ENCODE assay signal across 22 cellular contexts in genomic region chr16:56817056-56817455, GRCh38. TPM values are rescaled to one million over a fixed set of nuclear protein-coding genes. Genes with fewer than 3 reads are reported as not detected.
"Had no signal": no experiment of that assay in that cellular context is flagged by ENCODE, and none has a peak within 500 bp of the region (broad histone marks: within the 10 kb centered on the region; RNA-seq: fewer than 3 reads in every experiment).

No MANE protein-coding gene starts in this region.

- H3K4me1 ChIP-seq: right lobe of liver, upper lobe of right lung had no signal

- H3K4me2 ChIP-seq: hepatocyte, smooth muscle cell had no signal

- H2AFZ ChIP-seq: hepatocyte had no signal

- DNase-seq: islet precursor cell; left ventricle myocardium inferior; midbrain; mucosa of descending colon; naive thymus-derived CD4-positive, alpha-beta T cell; ovary; right lobe of liver; stimulated activated CD4-positive, alpha-beta T cell treated with anti-CD3 and anti-CD28 coated beads, Interleukin-1b, Interleukin-23, amount 100 ng/mL, for 48 hours; stimulated activated CD4-positive, alpha-beta T cell treated with anti-CD3 and anti-CD28 coated beads, Interleukin-2, amount 100 ng/mL, for 48 hours; stimulated activated CD4-positive, alpha-beta T cell treated with anti-CD3 and anti-CD28 coated beads, Interleukin-4, amount 100 ng/mL, for 4 hours; stimulated activated CD8-positive, alpha-beta memory T cell treated with anti-CD3 and anti-CD28 coated beads, Interleukin-4, amount 100 ng/mL, for 48 hours; stimulated activated naive CD4-positive, alpha-beta T cell treated with Interleukin-2 at 50 U/mL for 16 hours; stimulated activated naive CD8-positive, alpha-beta T cell treated with anti-CD3 and anti-CD28 coated beads, Interleukin-15, amount 100 ng/mL, for 72 hours; substantia nigra; transverse colon; upper lobe of right lung had no signal

- ATAC-seq: mucosa of descending colon; naive thymus-derived CD4-positive, alpha-beta T cell; natural killer cell treated with Interleukin-12 subunit alpha and Interleukin-12 subunit beta and Interleukin-15 and Interleukin-18, amount 100 ng/mL, for 72 hours; right lobe of liver; stimulated activated memory B cell treated with anti-CD40 and anti-IgM and Interleukin-4, amounts not matched to agents 10 μg/mL and 1 μg/mL and 100 μg/mL, for 72 hours; stimulated activated naive CD8-positive, alpha-beta T cell treated with anti-CD3 and anti-CD28 coated beads, Interleukin-15, amount 100 ng/mL, for 72 hours; upper lobe of right lung had no signal

- H3K9me3 ChIP-seq: left ventricle myocardium inferior, mucosa of descending colon, ovary, right atrium auricular region, right lobe of liver, transverse colon, upper lobe of right lung had no signal

- H3K27me3 ChIP-seq: hepatocyte, ovary, right atrium auricular region, right lobe of liver, transverse colon, upper lobe of right lung had no signal

- H3K36me3 ChIP-seq: ovary, right atrium auricular region, right lobe of liver had no signal

- H3K4me3 ChIP-seq: hepatocyte, left ventricle myocardium inferior, lung, mucosa of descending colon, ovary, right atrium auricular region, right lobe of liver, smooth muscle cell, transverse colon, upper lobe of right lung had no signal

- H3K27ac ChIP-seq: hepatocyte, left ventricle myocardium inferior, ovary, right atrium auricular region, right lobe of liver, transverse colon, upper lobe of right lung had no signal

RNA-seq across cellular contexts. Expression of gene SLC12A3, which starts 48.0 kb away (rescaled TPM):
- polyA plus RNA-seq: hepatocyte; naive thymus-derived CD4-positive, alpha-beta T cell; smooth muscle cell had no signal
